3 cellular contexts compared by ENCODE assay signal in genomic region chr19:42045575-42045974, GRCh38.
TF ChIP-seq lines count a peak whose summit lies in the region.

No MANE protein-coding gene starts in this region.

TF ChIP-seq in A549, 52 proteins besides CTCF, POLR2A, EP300 and RAD21:
- TF ChIP-seq MAFK (IDR thresholded peaks at IDR 0.05; ENCODE audit: partially characterized antibody) (no peak), POLR2AphosphoS2 (conservative IDR thresholded peaks at IDR 0.05; ENCODE audit: low read length) (no peak), EHMT2 (IDR thresholded peaks at IDR 0.05; ENCODE audit: low read depth) (no peak), HOXB13 (CRISPR knock-in tag; IDR thresholded peaks at IDR 0.05; ENCODE audit: low read depth) (no peak), HOXB5 (CRISPR knock-in tag; IDR thresholded peaks at IDR 0.05) (no peak), BCL3 (IDR thresholded peaks at IDR 0.05) (no peak), MAX (IDR thresholded peaks at IDR 0.05) (no peak), NPAS2 (CRISPR knock-in tag; IDR thresholded peaks at IDR 0.05; ENCODE audit: borderline replicate concordance) (no peak), BHLHE40 (IDR thresholded peaks at IDR 0.05; ENCODE audit: low read depth, low read length) (no peak), NFE2L2 (conservative IDR thresholded peaks at IDR 0.05; ENCODE audit: low read length) (no peak), GATA3 (IDR thresholded peaks at IDR 0.05; ENCODE audit: borderline replicate concordance) (no peak), MAZ (IDR thresholded peaks at IDR 0.05; ENCODE audit: borderline replicate concordance, low read depth, low read length) (no peak), ZSCAN20 (CRISPR knock-in tag; IDR thresholded peaks at IDR 0.05) (no peak), PBX3 (IDR thresholded peaks at IDR 0.05) (no peak), HES2 (IDR thresholded peaks at IDR 0.05) (no peak), KDM5A (IDR thresholded peaks at IDR 0.05) (no peak), RFX5 (IDR thresholded peaks at IDR 0.05) (no peak), HOXA7 (CRISPR knock-in tag; IDR thresholded peaks at IDR 0.05) (no peak)

TF ChIP-seq in SK-N-SH, 30 proteins besides CTCF, POLR2A, EP300 and RAD21:
- TF ChIP-seq CHD2 (IDR thresholded peaks at IDR 0.05; ENCODE audit: low read length, partially characterized antibody), result no peak
- no peak for TF ChIP-seq MXI1 (IDR thresholded peaks at IDR 0.05; ENCODE audit: low read depth, low read length)
- TF ChIP-seq FOXJ3 (CRISPR knock-in tag; IDR thresholded peaks at IDR 0.05), result no peak
- TF ChIP-seq NFIC (IDR thresholded peaks at IDR 0.05; ENCODE audit: borderline replicate concordance), result no peak
- TF ChIP-seq RXRA (IDR thresholded peaks at IDR 0.05; ENCODE audit: borderline replicate concordance, low read depth), result no peak
- no peak for TF ChIP-seq TCF12 (IDR thresholded peaks at IDR 0.05)
- TF ChIP-seq RCOR1 (IDR thresholded peaks at IDR 0.05; ENCODE audit: low read length), result no peak
- TF ChIP-seq GATA2 (CRISPR knock-in tag; IDR thresholded peaks at IDR 0.05), result no peak
- TF ChIP-seq GABPA (IDR thresholded peaks at IDR 0.05; ENCODE audit: low read depth), result no peak
- no peak for TF ChIP-seq EZH2phosphoT487 (IDR thresholded peaks at IDR 0.05; ENCODE audit: borderline replicate concordance, low read depth)
- no peak for TF ChIP-seq RFX5 (IDR thresholded peaks at IDR 0.05; ENCODE audit: low read length)
- no peak for TF ChIP-seq YY1 (IDR thresholded peaks at IDR 0.05; ENCODE audit: low read depth)
- TF ChIP-seq POLR2AphosphoS5 (IDR thresholded peaks at IDR 0.05; ENCODE audit: low read depth, low read length), result no peak
- TF ChIP-seq SMC3 (IDR thresholded peaks at IDR 0.05; ENCODE audit: low read depth, low read length), result no peak
- no peak for TF ChIP-seq PBX3 (IDR thresholded peaks at IDR 0.05)
- TF ChIP-seq SIN3A (IDR thresholded peaks at IDR 0.05; ENCODE audit: borderline replicate concordance, low read depth, low read length), result no peak
- TF ChIP-seq MEF2A (IDR thresholded peaks at IDR 0.05; ENCODE audit: borderline replicate concordance, low read depth), result no peak

TF ChIP-seq in HepG2, 621 proteins besides CTCF, POLR2A, EP300 and RAD21:
- TF ChIP-seq ZNF224 (CRISPR knock-in tag; IDR thresholded peaks at IDR 0.05), result no peak
- TF ChIP-seq HOMEZ (CRISPR knock-in tag; IDR thresholded peaks at IDR 0.05; ENCODE audit: low read depth), result no peak
- TF ChIP-seq BCL6 (CRISPR knock-in tag; IDR thresholded peaks at IDR 0.05), result no peak
- TF ChIP-seq U2AF1 (optimal IDR thresholded peaks at IDR 0.05; ENCODE audit: low read depth, low read length), result no peak
- TF ChIP-seq ISL2 (CRISPR knock-in tag; IDR thresholded peaks at IDR 0.05), result no peak
- TF ChIP-seq ZC3H4 (CRISPR knock-in tag; IDR thresholded peaks at IDR 0.05; ENCODE audit: borderline replicate concordance), result no peak
- no peak for TF ChIP-seq ZBTB14 (CRISPR knock-in tag; IDR thresholded peaks at IDR 0.05)
TF ChIP-seq in HepG2: peak in this region for 0.
